In the genomic region with DNA sequence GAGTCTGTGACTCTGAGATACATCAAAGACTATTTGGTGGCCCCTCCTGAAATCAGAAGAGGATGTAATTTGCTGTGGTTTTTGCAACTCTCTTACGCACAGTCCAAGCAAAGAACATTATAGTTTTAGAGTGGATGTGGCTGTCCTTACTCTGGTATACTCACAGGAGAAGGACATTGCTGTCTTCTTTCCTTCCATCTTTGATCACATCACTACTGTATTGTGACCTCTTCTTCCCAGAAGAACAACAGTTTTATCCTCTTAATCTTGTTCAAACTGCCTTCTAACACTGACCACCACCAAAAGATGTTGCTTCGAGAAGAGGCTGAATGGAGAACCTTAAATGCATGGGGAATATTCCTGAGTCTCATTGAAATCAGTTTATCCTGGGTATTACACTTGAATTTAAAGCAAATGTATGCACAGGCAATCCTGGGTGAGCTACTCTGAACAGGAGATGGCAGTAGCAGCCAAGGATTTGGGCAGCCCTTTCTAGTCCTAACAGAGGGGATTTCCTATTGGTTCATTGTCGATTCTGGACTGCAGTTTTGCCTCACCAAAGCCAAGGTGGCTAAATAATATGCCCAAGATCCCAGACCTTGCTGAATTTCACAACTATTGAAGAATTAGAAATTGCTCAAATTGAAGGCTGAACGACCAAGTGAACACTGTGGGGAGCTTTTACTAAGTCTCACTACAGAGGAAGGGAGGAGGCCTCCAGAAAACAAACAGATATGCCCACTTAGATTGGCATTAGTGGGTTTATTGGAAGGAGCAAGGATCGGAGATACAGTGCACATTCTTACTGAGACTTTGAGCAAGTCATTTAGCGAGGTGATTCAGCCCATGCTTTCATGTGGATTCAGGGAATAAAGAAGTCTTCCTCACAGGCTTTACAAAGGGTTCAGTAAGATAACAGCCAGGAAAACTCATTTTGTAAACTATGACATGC, we compare ENCODE assay signal across 9 cellular contexts.
DNase-seq lines count a peak whose midpoint lies in the region; ATAC-seq, FAIRE-seq and TF ChIP-seq lines count a peak whose summit lies in the region.
"Had no signal": no experiment of that assay in that cellular context is flagged by ENCODE, and none has a peak within 500 bp of the region (broad histone marks: within the 10 kb centered on the region; RNA-seq: fewer than 3 reads in every experiment).

No MANE protein-coding gene starts in this region.

- peak; percentile 64 for FAIRE-seq in RCC 7860 (lab: Jason Lieb, UNC)

- H2AFZ ChIP-seq in neural progenitor cell (replicated peaks): no peak overlapping the region

- DNase-seq in G401 (ENCODE audit: low spot score) (peak; percentile 69), GM20000 (ENCODE audit: low spot score) (peak; percentile 25), RCC 7860 (ENCODE audit: low spot score) (peak; percentile 72), esophagus squamous epithelium (lab: John Stamatoyannopoulos, UW) (no peak), neural progenitor cell (ENCODE audit: low spot score) (peak; percentile 72), NCI-H2107 treated with DMSO at 0.1 percent for 48 hours (lab: John Stamatoyannopoulos, UW; ENCODE audit: unreplicated experiment) (no peak)
- DNase-seq in activated T-cell treated with anti-CD3 and anti-CD28 coated beads, Interleukin-2, amount 50 U/mL, for 4 hours: no peak

- H3K27me3 ChIP-seq in esophagus squamous epithelium (no peaks in the 10 kb centered on the region), neural progenitor cell (no peaks in the 10 kb centered on the region)

- no peak overlapping the region for H3K9ac ChIP-seq in neural progenitor cell

- H3K27ac ChIP-seq in esophagus squamous epithelium (peak overlapping the region in 3 of 4 donors; percentile 23 to 65 (median 50)), neural progenitor cell (no peak overlapping the region)

- H3K9me3 Mint-ChIP-seq in neural progenitor cell: no peaks in the 10 kb centered on the region
- H3K9me3 Mint-ChIP-seq in activated T-cell treated with anti-CD3 and anti-CD28 coated beads, Interleukin-2, amount 50 U/mL, for 4 hours: no peaks in the 10 kb centered on the region

- no peaks in the 10 kb centered on the region for H3K9me3 ChIP-seq in esophagus squamous epithelium
- no peaks in the 10 kb centered on the region for H3K9me3 ChIP-seq in neural progenitor cell (ENCODE audit: low read depth)

- in situ Hi-C loops in G401 (cut with HindIII; ENCODE audit: low sequenced_read_pairs): no loop called here

- H3F3A ChIP-seq in neural progenitor cell (ENCODE audit: low read depth): no peaks in the 10 kb centered on the region

- intact Hi-C loops in esophagus squamous epithelium (cut with DNase I): no loop called here

- no peak overlapping the region for H3K4me3 Mint-ChIP-seq in neural progenitor cell
- no peak overlapping the region for H3K4me3 Mint-ChIP-seq in activated T-cell treated with anti-CD3 and anti-CD28 coated beads, Interleukin-2, amount 50 U/mL, for 4 hours

- H3K27me3 Mint-ChIP-seq in neural progenitor cell (ENCODE audit: insufficient read depth, low read depth): no peaks in the 10 kb centered on the region
- no peaks in the 10 kb centered on the region for H3K27me3 Mint-ChIP-seq in activated T-cell treated with anti-CD3 and anti-CD28 coated beads, Interleukin-2, amount 50 U/mL, for 4 hours (ENCODE audit: low read depth)

- WGBS in esophagus squamous epithelium, 2 donors: 43 to 50% methylated on average over 6 of the region's 6 CpGs

- peak overlapping the region; percentile 16 for H3K27ac Mint-ChIP-seq in neural progenitor cell
- H3K27ac Mint-ChIP-seq: activated naive CD4-positive, alpha-beta T cell treated with anti-CD3 and anti-CD28 coated beads, Interleukin-2, amount 50 U/mL, for 72 hours had no signal

- H3K36me3 ChIP-seq in esophagus squamous epithelium: no peaks in the 10 kb centered on the region
- no peaks in the 10 kb centered on the region for H3K36me3 ChIP-seq in neural progenitor cell

- no peak for TF ChIP-seq POLR2A in esophagus squamous epithelium (IDR thresholded peaks at IDR 0.05)

- no peaks in the 10 kb centered on the region for H3K79me2 ChIP-seq in neural progenitor cell (ENCODE audit: low read depth)

- no peak overlapping the region for H3K4me3 ChIP-seq in esophagus squamous epithelium
- no peak overlapping the region for H3K4me3 ChIP-seq in neural progenitor cell

- peaks cover 18% of the 10 kb centered on the region for H3K4me1 Mint-ChIP-seq in neural progenitor cell
- no peaks in the 10 kb centered on the region for H3K4me1 Mint-ChIP-seq in activated T-cell treated with anti-CD3 and anti-CD28 coated beads, Interleukin-2, amount 50 U/mL, for 4 hours (ENCODE audit: low read depth)

- peak; percentile 67 for ATAC-seq in HG03521 (IDR thresholded peaks at IDR 0.05; ENCODE audit: unreplicated experiment)
- no peak for ATAC-seq in activated T-cell treated with anti-CD3 and anti-CD28 coated beads, Interleukin-2, amount 50 U/mL, for 4 hours

- TF ChIP-seq CTCF in GM20000 (IDR thresholded peaks at IDR 0.05; ENCODE audit: extremely low read depth, missing control alignments) (peak; percentile 46), esophagus squamous epithelium (IDR thresholded peaks at IDR 0.05) (peak in 5 of 6 experiments; percentile 54 to 85 (median 75)), neural progenitor cell (IDR thresholded peaks at IDR 0.05) (peak; percentile 74)

- no peaks in the 10 kb centered on the region for H4K20me1 ChIP-seq in neural progenitor cell (ENCODE audit: low read depth)

- H3K4me1 ChIP-seq in esophagus squamous epithelium (peaks cover 3 to 49% (median 14%) of the 10 kb centered on the region in 3 donors), neural progenitor cell (peaks cover 6% of the 10 kb centered on the region)

- no peak overlapping the region for H3K4me2 ChIP-seq in neural progenitor cell

- H3K36me3 Mint-ChIP-seq in neural progenitor cell: no peaks in the 10 kb centered on the region
- no peaks in the 10 kb centered on the region for H3K36me3 Mint-ChIP-seq in activated T-cell treated with anti-CD3 and anti-CD28 coated beads, Interleukin-2, amount 50 U/mL, for 4 hours (ENCODE audit: insufficient read depth)
- H3K36me3 Mint-ChIP-seq: activated naive CD4-positive, alpha-beta T cell treated with anti-CD3 and anti-CD28 coated beads, Interleukin-2, amount 50 U/mL, for 72 hours had no signal

Comparison
In these comparisons a context has a peak if more than half of its experiments do, and no peak if none do; other contexts are left out.
1. DNase-seq: peak in G401 (single experiment), GM20000 (single experiment), RCC 7860 (single experiment) and neural progenitor cell (single experiment); none in esophagus squamous epithelium (single experiment), NCI-H2107 treated with DMSO at 0.1 percent for 48 hours (single experiment) and activated T-cell treated with anti-CD3 and anti-CD28 coated beads, Interleukin-2, amount 50 U/mL, for 4 hours (single experiment).
2. Peak in every context shown above with its lines, with median percentiles within 50 percentile points of each other: CTCF ChIP-seq.